ENCODE assay signal across 8 cellular contexts in genomic region chr7:732094-732541, GRCh38. TPM values are rescaled to one million over a fixed set of nuclear protein-coding genes. Genes with fewer than 3 reads are reported as not detected.
DNase-seq lines count a peak whose midpoint lies in the region; TF ChIP-seq lines count a peak whose summit lies in the region.

No MANE protein-coding gene starts in this region.

- H3K36me3 ChIP-seq in WERI-Rb-1 (peaks cover 50% of the 10 kb centered on the region), iPS-15b (ENCODE audit: control insufficient read depth, insufficient read depth, low read length) (peaks cover 28% of the 10 kb centered on the region)

- peak; percentile 81 for TF ChIP-seq CTCF in WERI-Rb-1 (IDR thresholded peaks at IDR 0.05; ENCODE audit: low read depth, low read length)

- H3K9me3 ChIP-seq in WERI-Rb-1 (ENCODE audit: severe bottlenecking) = peaks cover 8% of the 10 kb centered on the region
- peaks cover 6% of the 10 kb centered on the region for H3K9me3 ChIP-seq in iPS-15b (ENCODE audit: control insufficient read depth, insufficient read depth, low read length)

- H3K4me1 ChIP-seq in iPS-15b (ENCODE audit: control insufficient read depth, insufficient read depth, low read length) = peaks cover 4% of the 10 kb centered on the region

- no peak overlapping the region for H3K4me3 ChIP-seq in WERI-Rb-1 (ENCODE audit: low read depth, low read length)
- no peak overlapping the region for H3K4me3 ChIP-seq in iPS-15b (ENCODE audit: low read depth, low read length)

- H3K27me3 ChIP-seq in WERI-Rb-1 (ENCODE audit: insufficient read depth, low read depth, severe bottlenecking) (no peaks in the 10 kb centered on the region), iPS-15b (ENCODE audit: control insufficient read depth, insufficient read depth, low read length) (no peaks in the 10 kb centered on the region)

- peaks cover 23% of the 10 kb centered on the region for H3K36me3 Mint-ChIP-seq in activated T-helper 2 cell treated with anti-CD3 and anti-CD28 coated beads, Interferon-gamma antibody, Interleukin-2, Interleukin-4, amounts not matched to agents 10 μg/mL and 5 μg/mL and 100 μg/mL, durations not matched to agents 14 hours and 24 hours and 36 hours (ENCODE audit: low read depth)

- DNase-seq in stimulated activated CD4-positive, alpha-beta T cell treated with anti-CD3 and anti-CD28 coated beads, Interleukin-4, amount 100 ng/mL, for 1 hour = peak; percentile 24
- DNase-seq in stimulated activated CD4-positive, alpha-beta T cell treated with anti-CD3 and anti-CD28 coated beads, Interleukin-1b, Interleukin-23, amount 100 ng/mL, for 48 hours = no peak
- DNase-seq in WERI-Rb-1 (peak; percentile 81), Ammon's horn (ENCODE audit: low spot score) (no peak), GOT3 (lab: John Stamatoyannopoulos, UW) (no peak), superior temporal gyrus (ENCODE audit: extremely low spot score) (no peak)
- DNase-seq in activated T-helper 2 cell treated with anti-CD3 and anti-CD28 coated beads, Interferon-gamma antibody, Interleukin-2, Interleukin-4, amounts not matched to agents 10 μg/mL and 5 μg/mL and 100 μg/mL, durations not matched to agents 14 hours and 24 hours and 36 hours (ENCODE audit: low spot score) = no peak

- H3K4me3 Mint-ChIP-seq in activated T-helper 2 cell treated with anti-CD3 and anti-CD28 coated beads, Interferon-gamma antibody, Interleukin-2, Interleukin-4, amounts not matched to agents 10 μg/mL and 5 μg/mL and 100 μg/mL, durations not matched to agents 14 hours and 24 hours and 36 hours (ENCODE audit: low read depth) = no peak overlapping the region

- intact Hi-C loops in activated T-helper 2 cell treated with anti-CD3 and anti-CD28 coated beads, Interferon-gamma antibody, Interleukin-2, Interleukin-4, amounts not matched to agents 10 μg/mL and 5 μg/mL and 100 μg/mL, durations not matched to agents 14 hours and 24 hours and 36 hours (cut with micrococcal nuclease) = no loop called here

- no peaks in the 10 kb centered on the region for H3K27me3 Mint-ChIP-seq in activated T-helper 2 cell treated with anti-CD3 and anti-CD28 coated beads, Interferon-gamma antibody, Interleukin-2, Interleukin-4, amounts not matched to agents 10 μg/mL and 5 μg/mL and 100 μg/mL, durations not matched to agents 14 hours and 24 hours and 36 hours (ENCODE audit: low read depth)

- peak overlapping the region; percentile 70 for H3K9ac ChIP-seq in iPS-15b (ENCODE audit: low read depth, low read length)

- no peaks in the 10 kb centered on the region for H3K9me3 Mint-ChIP-seq in activated T-helper 2 cell treated with anti-CD3 and anti-CD28 coated beads, Interferon-gamma antibody, Interleukin-2, Interleukin-4, amounts not matched to agents 10 μg/mL and 5 μg/mL and 100 μg/mL, durations not matched to agents 14 hours and 24 hours and 36 hours

- peaks cover 5% of the 10 kb centered on the region for H3K4me1 Mint-ChIP-seq in activated T-helper 2 cell treated with anti-CD3 and anti-CD28 coated beads, Interferon-gamma antibody, Interleukin-2, Interleukin-4, amounts not matched to agents 10 μg/mL and 5 μg/mL and 100 μg/mL, durations not matched to agents 14 hours and 24 hours and 36 hours (ENCODE audit: low read depth)

- H3K27ac ChIP-seq in WERI-Rb-1 = peak overlapping the region; percentile 21

- H3K27ac Mint-ChIP-seq in activated T-helper 2 cell treated with anti-CD3 and anti-CD28 coated beads, Interferon-gamma antibody, Interleukin-2, Interleukin-4, amounts not matched to agents 10 μg/mL and 5 μg/mL and 100 μg/mL, durations not matched to agents 14 hours and 24 hours and 36 hours = no peak overlapping the region

RNA-seq across cellular contexts. Expression of gene PRKAR1B, which starts 5.0 kb away (rescaled TPM):
- total RNA-seq in activated T-helper 2 cell treated with anti-CD3 and anti-CD28 coated beads, Interferon-gamma antibody, Interleukin-2, Interleukin-4, amounts not matched to agents 10 μg/mL and 5 μg/mL and 100 μg/mL, durations not matched to agents 14 hours and 24 hours and 36 hours = 31.5 and 38.9 TPM in 2 replicates

RNA-seq across cellular contexts. Expression of gene DNAAF5, which starts 5.6 kb away (rescaled TPM):
- total RNA-seq in activated T-helper 2 cell treated with anti-CD3 and anti-CD28 coated beads, Interferon-gamma antibody, Interleukin-2, Interleukin-4, amounts not matched to agents 10 μg/mL and 5 μg/mL and 100 μg/mL, durations not matched to agents 14 hours and 24 hours and 36 hours = 41.5 and 41.7 TPM in 2 replicates

Comparison
In these comparisons a context has a peak if more than half of its experiments do, and no peak if none do; other contexts are left out.
1. DNase-seq: peak in stimulated activated CD4-positive, alpha-beta T cell treated with anti-CD3 and anti-CD28 coated beads, Interleukin-4, amount 100 ng/mL, for 1 hour (single experiment) and WERI-Rb-1 (single experiment); none in stimulated activated CD4-positive, alpha-beta T cell treated with anti-CD3 and anti-CD28 coated beads, Interleukin-1b, Interleukin-23, amount 100 ng/mL, for 48 hours (single experiment), activated T-helper 2 cell treated with anti-CD3 and anti-CD28 coated beads, Interferon-gamma antibody, Interleukin-2, Interleukin-4, amounts not matched to agents 10 μg/mL and 5 μg/mL and 100 μg/mL, durations not matched to agents 14 hours and 24 hours and 36 hours (single experiment), Ammon's horn (single experiment), GOT3 (single experiment) and superior temporal gyrus (single experiment).